ENCODE assay signal across 14 cellular contexts in the genomic region with DNA sequence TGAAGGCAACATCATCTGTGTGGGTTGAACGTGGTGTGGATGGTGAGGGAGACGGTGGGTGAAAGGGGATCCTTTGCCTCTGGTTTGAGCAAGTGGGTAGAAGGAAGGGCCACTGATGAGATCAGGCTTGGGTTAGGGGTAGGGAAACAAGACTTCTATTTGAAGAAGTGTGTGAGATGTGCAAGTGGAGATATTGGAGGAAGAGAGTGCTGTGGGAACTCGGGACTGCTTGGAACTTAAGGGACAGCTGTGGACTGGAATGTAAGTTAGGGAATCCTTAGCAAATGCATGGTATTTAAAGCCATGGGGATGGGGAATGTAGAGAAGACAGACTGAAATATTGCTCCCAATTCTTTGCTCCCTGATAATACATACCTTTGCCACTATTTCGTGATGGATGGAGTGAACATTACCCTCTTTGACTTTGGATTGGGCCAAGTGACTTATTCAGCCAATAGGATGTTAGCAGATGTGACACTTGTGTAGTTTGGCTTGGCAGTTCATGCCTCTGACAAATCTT. TPM values are rescaled to one million over a fixed set of nuclear protein-coding genes. Genes with fewer than 3 reads are reported as not detected.
DNase-seq lines count a peak whose midpoint lies in the region; TF ChIP-seq lines count a peak whose summit lies in the region.
"Had no signal": no experiment of that assay in that cellular context is flagged by ENCODE, and none has a peak within 500 bp of the region (broad histone marks: within the 10 kb centered on the region; RNA-seq: fewer than 3 reads in every experiment).

No MANE protein-coding gene starts in this region.

- TF ChIP-seq EP300 in transverse colon (IDR thresholded peaks at IDR 0.05; ENCODE audit: low read depth): no peak

- H3K4me1 Mint-ChIP-seq in nephron: peaks cover 37% of the 10 kb centered on the region
- H3K4me1 Mint-ChIP-seq: CD14-positive monocyte had no signal

- in situ Hi-C loops in transverse colon (cut with MboI; ENCODE audit: low pct_ligation_motif_present in 1 of 4, low pct_unique_long_range_greater_than_20kb in 1 of 4, low sequenced_read_pairs in 3 of 4): no loop called here

- intact Hi-C loops in transverse colon (cut with DNase I; ENCODE audit: low total_unique reads): no loop called here

- peaks cover 19% of the 10 kb centered on the region for H3K9me3 ChIP-seq in WERI-Rb-1 (ENCODE audit: severe bottlenecking)
- H3K9me3 ChIP-seq in iPS-15b (ENCODE audit: control insufficient read depth, insufficient read depth, low read length): peaks cover 8% of the 10 kb centered on the region
- H3K9me3 ChIP-seq in transverse colon: peaks cover 4 to 5% of the 10 kb centered on the region in 2 donors

- no peaks in the 10 kb centered on the region for H3K36me3 ChIP-seq in WERI-Rb-1
- H3K36me3 ChIP-seq in iPS-15b (ENCODE audit: control insufficient read depth, insufficient read depth, low read length): no peaks in the 10 kb centered on the region
- H3K36me3 ChIP-seq in transverse colon: no peaks in the 10 kb centered on the region

- WGBS in transverse colon (ENCODE audit: low coverage in 1 of 2), 2 donors: 66 to 85% methylated on average over 4 of the region's 4 CpGs

- no peak for TF ChIP-seq POLR2A in transverse colon (IDR thresholded peaks at IDR 0.05)

- H3K4me1 ChIP-seq in iPS-15b (ENCODE audit: control insufficient read depth, insufficient read depth, low read length) (peaks cover 23% of the 10 kb centered on the region), transverse colon (peaks cover 6 to 13% (median 11%) of the 10 kb centered on the region in 4 donors)

- TF ChIP-seq CTCF in WERI-Rb-1 (IDR thresholded peaks at IDR 0.05; ENCODE audit: low read depth, low read length) (no peak), nephron (IDR thresholded peaks at IDR 0.05; ENCODE audit: unreplicated experiment in 3 of 3) (no peak), GM10266 (IDR thresholded peaks at IDR 0.05; ENCODE audit: control insufficient read depth, insufficient read depth, low read depth, missing control alignments) (no peak), transverse colon (IDR thresholded peaks at IDR 0.05) (no peak)

- H3K9ac ChIP-seq in iPS-15b (ENCODE audit: low read depth, low read length): no peak overlapping the region

- peaks cover 65% of the 10 kb centered on the region for H3K27me3 Mint-ChIP-seq in nephron (ENCODE audit: low read depth)

- no peaks in the 10 kb centered on the region for H3K27me3 ChIP-seq in WERI-Rb-1 (ENCODE audit: insufficient read depth, low read depth, severe bottlenecking)
- H3K27me3 ChIP-seq in iPS-15b (ENCODE audit: control insufficient read depth, insufficient read depth, low read length): peaks cover 55% of the 10 kb centered on the region
- peaks cover 52% of the 10 kb centered on the region for H3K27me3 ChIP-seq in transverse colon

- no peaks in the 10 kb centered on the region for H3K36me3 Mint-ChIP-seq in nephron (ENCODE audit: low read depth)
- H3K36me3 Mint-ChIP-seq: CD14-positive monocyte; CD8-positive, alpha-beta T cell; IgD-negative memory B cell had no signal

- H3K27ac Mint-ChIP-seq in nephron: peak overlapping the region; percentile 4 to 74 (median 27)
- H3K27ac Mint-ChIP-seq: CD14-positive monocyte; CD8-positive, alpha-beta T cell; IgD-negative memory B cell had no signal

- H3K9me3 Mint-ChIP-seq in nephron: peaks cover 33% of the 10 kb centered on the region

- peak overlapping the region; percentile 99 for H3K27ac ChIP-seq in WERI-Rb-1
- H3K27ac ChIP-seq in transverse colon: no peak overlapping the region

- H3K4me3 ChIP-seq in WERI-Rb-1 (ENCODE audit: low read depth, low read length) (no peak overlapping the region), iPS-15b (ENCODE audit: low read depth, low read length) (peak overlapping the region; percentile 8), transverse colon (no peak overlapping the region)

- peak overlapping the region in 2 of 3 experiments; percentile 33 to 80 for H3K4me3 Mint-ChIP-seq in nephron
- H3K4me3 Mint-ChIP-seq: CD14-positive monocyte; CD8-positive, alpha-beta T cell had no signal

- no peak for DNase-seq in WERI-Rb-1
- no peak for DNase-seq in GM10266 (ENCODE audit: extremely low spot score)
- DNase-seq in AG20443 (ENCODE audit: low spot score): no peak
- no peak for DNase-seq in transverse colon
- no peak for DNase-seq in germinal center (ENCODE audit: low spot score)
- DNase-seq: CD8-positive, alpha-beta T cell; COR-L47; DMS153; DMS79 treated with DMSO at 0.1 percent for 48 hours; GDM1 had no signal

RNA-seq across cellular contexts. Expression of a gene that starts 30.2 kb away (rescaled TPM):
- total RNA-seq in transverse colon: 10 to 100 TPM; 14.5 to 50.9 (median 23.8) TPM
- total RNA-seq: CD8-positive, alpha-beta T cell had no signal
